Comparison of ENCODE assay signal across 1 cellular context in genomic region chr22:30457964-30458363, GRCh38.
TF ChIP-seq lines count a peak whose summit lies in the region.

No MANE protein-coding gene starts in this region.

TF ChIP-seq in IMR-90, 13 proteins besides CTCF, POLR2A, EP300 and RAD21 (continued from another document):
- TF ChIP-seq CEBPB (IDR thresholded peaks at IDR 0.05; ENCODE audit: low read depth, low read length), result no peak
- no peak for TF ChIP-seq MAFK (IDR thresholded peaks at IDR 0.05; ENCODE audit: low read depth, low read length)
- TF ChIP-seq NFE2L2 (IDR thresholded peaks at IDR 0.05; ENCODE audit: low read depth, low read length), result no peak
- TF ChIP-seq USF2 (IDR thresholded peaks at IDR 0.05; ENCODE audit: low read depth, low read length), result no peak
- TF ChIP-seq RFX5 (IDR thresholded peaks at IDR 0.05; ENCODE audit: low read depth, low read length), result no peak
- no peak for TF ChIP-seq ELK1 (IDR thresholded peaks at IDR 0.05; ENCODE audit: borderline replicate concordance, low read depth, low read length)
- TF ChIP-seq RCOR1 (IDR thresholded peaks at IDR 0.05; ENCODE audit: insufficient replicate concordance, low read length), result no peak
